ENCODE assay signal across 12 cellular contexts in the genomic region with DNA sequence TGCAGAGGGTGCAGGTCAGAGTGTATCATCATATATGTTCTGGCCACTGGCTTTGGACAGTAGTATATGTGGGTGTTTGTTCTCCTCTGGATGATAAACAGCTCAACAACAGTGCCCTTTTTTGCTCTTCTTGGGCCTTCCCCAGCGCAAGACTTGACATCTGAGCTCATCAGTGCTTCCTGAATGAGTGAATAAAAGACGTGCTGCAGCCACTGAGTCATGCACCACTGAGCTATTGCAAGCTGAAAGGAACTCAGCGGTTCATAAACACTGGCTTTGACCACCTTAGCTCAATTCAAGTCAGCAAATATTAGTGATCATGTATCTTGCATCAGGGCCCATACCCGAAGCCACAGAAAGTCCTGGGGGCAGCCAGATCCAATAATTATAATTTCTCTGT.
DNase-seq lines count a peak whose midpoint lies in the region; ATAC-seq and TF ChIP-seq lines count a peak whose summit lies in the region.
"Had no signal": no experiment of that assay in that cellular context is flagged by ENCODE, and none has a peak within 500 bp of the region (broad histone marks: within the 10 kb centered on the region; RNA-seq: fewer than 3 reads in every experiment).

No MANE protein-coding gene starts in this region.

- peaks cover 14% of the 10 kb centered on the region for H3K9me1 ChIP-seq in IMR-90 (ENCODE audit: insufficient read depth, low read length)

- H2BK5ac ChIP-seq in IMR-90 (ENCODE audit: low read depth, low read length, poor library complexity, severe bottlenecking), result peak overlapping the region; percentile 69

- H3K27ac Mint-ChIP-seq in natural killer cell treated with Interleukin-12 subunit alpha and Interleukin-12 subunit beta and Interleukin-15 and Interleukin-18, amount 100 ng/mL, for 72 hours, result peak overlapping the region in 1 of 2 donors; percentile 22
- H3K27ac Mint-ChIP-seq in natural killer cell, result no peak overlapping the region
- H3K27ac Mint-ChIP-seq: nephron had no signal

- no peak overlapping the region for H4K5ac ChIP-seq in IMR-90 (ENCODE audit: low read depth, low read length)

- no TSS peak for BruUV-seq in IMR-90 (replicated peaks; lab: Mats Ljungman, UMichigan)

- peak overlapping the region; percentile 45; the same call in 1 of the 2 replicates for H3K18ac ChIP-seq in IMR-90 (ENCODE audit: low read depth, low read length)

- in situ Hi-C loops in IMR-90 (cut with MboI; ENCODE audit: low sequenced_read_pairs), result no loop called here

- H3K36me3 Mint-ChIP-seq in natural killer cell treated with Interleukin-12 subunit alpha and Interleukin-12 subunit beta and Interleukin-15 and Interleukin-18, amount 100 ng/mL, for 72 hours, result no peaks in the 10 kb centered on the region
- no peaks in the 10 kb centered on the region for H3K36me3 Mint-ChIP-seq in natural killer cell
- H3K36me3 Mint-ChIP-seq: T-cell had no signal

- peak overlapping the region; percentile 30 for H3K4me2 ChIP-seq in IMR-90 (ENCODE audit: low read depth, low read length)

- peak overlapping the region; percentile 3 to 30; a peak in 2 of 4 replicates for H4K8ac ChIP-seq in IMR-90 (ENCODE audit: low read depth in 2 of 2, low read length in 2 of 2)

- H2AK5ac ChIP-seq in IMR-90 (ENCODE audit: low read depth, low read length), result peak overlapping the region; percentile 80

- H3K4me1 Mint-ChIP-seq in natural killer cell treated with Interleukin-12 subunit alpha and Interleukin-12 subunit beta and Interleukin-15 and Interleukin-18, amount 100 ng/mL, for 72 hours (ENCODE audit: low read depth in 2 of 2), result peaks cover 9 to 11% of the 10 kb centered on the region in 2 donors
- H3K4me1 Mint-ChIP-seq in natural killer cell, result peaks cover 12 to 17% of the 10 kb centered on the region in 2 donors
- H3K4me1 Mint-ChIP-seq: nephron had no signal

- peak overlapping the region; percentile 46 for H3K4me3 Mint-ChIP-seq in natural killer cell treated with Interleukin-12 subunit alpha and Interleukin-12 subunit beta and Interleukin-15 and Interleukin-18, amount 100 ng/mL, for 72 hours
- H3K4me3 Mint-ChIP-seq in natural killer cell, result no peak overlapping the region
- H3K4me3 Mint-ChIP-seq: nephron, T-cell had no signal

- peaks cover 16 to 20% of the 10 kb centered on the region in 2 donors for H3K27me3 Mint-ChIP-seq in natural killer cell treated with Interleukin-12 subunit alpha and Interleukin-12 subunit beta and Interleukin-15 and Interleukin-18, amount 100 ng/mL, for 72 hours
- H3K27me3 Mint-ChIP-seq in natural killer cell (ENCODE audit: low read depth in 2 of 2), result peaks cover 3 to 17% of the 10 kb centered on the region in 2 donors

- no peaks in the 10 kb centered on the region for H4K20me1 ChIP-seq in IMR-90 (ENCODE audit: insufficient read depth, low read length)

- H3K4ac ChIP-seq in IMR-90 (ENCODE audit: low read depth, low read length), result peak overlapping the region; percentile 83

- H2AK9ac ChIP-seq in IMR-90 (replicated peaks; ENCODE audit: low read depth, low read length, poor library complexity), result no peak overlapping the region

- H2BK15ac ChIP-seq in IMR-90 (ENCODE audit: low read depth, low read length), result peak overlapping the region; percentile 58; the same call in 2 of the 3 replicates

- no peak for TF ChIP-seq RAD21 in IMR-90 (IDR thresholded peaks at IDR 0.05; ENCODE audit: low read length)

- H3K9me3 ChIP-seq in IMR-90 (ENCODE audit: control insufficient read depth, insufficient read depth, low read length) (no peaks in the 10 kb centered on the region), stomach smooth muscle (ENCODE audit: control insufficient read depth in 2 of 2, low read length in 2 of 2) (no peaks in the 10 kb centered on the region), left lung (no peaks in the 10 kb centered on the region)

- H3K56ac ChIP-seq in IMR-90 (ENCODE audit: extremely low read depth, insufficient read depth, low read length), result no peak overlapping the region

- H3K9me3 Mint-ChIP-seq in natural killer cell treated with Interleukin-12 subunit alpha and Interleukin-12 subunit beta and Interleukin-15 and Interleukin-18, amount 100 ng/mL, for 72 hours, result no peaks in the 10 kb centered on the region
- H3K9me3 Mint-ChIP-seq in natural killer cell, result no peaks in the 10 kb centered on the region
- H3K9me3 Mint-ChIP-seq: nephron, T-cell had no signal

- TF ChIP-seq CTCF in natural killer cell (IDR thresholded peaks at IDR 0.05) (no peak), IMR-90 (conservative IDR thresholded peaks at IDR 0.05; ENCODE audit: low read depth, low read length) (no peak), epithelial cell of esophagus (IDR thresholded peaks at IDR 0.05; ENCODE audit: insufficient read depth, low read depth, low read length, missing control alignments) (no peak), left lung (IDR thresholded peaks at IDR 0.05) (no peak)

- H3K27ac ChIP-seq in IMR-90 (ENCODE audit: insufficient read depth, low read length), result peak overlapping the region; percentile 26; the same call in 1 of the 2 replicates
- peak overlapping the region; percentile 31 for H3K27ac ChIP-seq in stomach smooth muscle (ENCODE audit: low read length)
- no peak overlapping the region for H3K27ac ChIP-seq in left lung

- peak overlapping the region; percentile 70 for H3K14ac ChIP-seq in IMR-90 (replicated peaks; ENCODE audit: low read depth, low read length)

- CTCF ChIA-PET in IMR-90 (lab: Yijun Ruan, JAX), result interaction anchor here (0.6 kb wide), 1 partner anchor 392 kb away, joined by 5 read pairs; no protein-coding TSS in a partner anchor

- H3K4me1 ChIP-seq in IMR-90 (ENCODE audit: control insufficient read depth, insufficient read depth, low read length) (peaks cover 13% of the 10 kb centered on the region), stomach smooth muscle (ENCODE audit: control insufficient read depth, insufficient read depth, low read length) (peaks cover 61% of the 10 kb centered on the region), left lung (no peaks in the 10 kb centered on the region)

- WGBS in IMR-90 (ENCODE audit: extremely low coverage in 2 of 2, insufficient read length in 1 of 2), 2 experiments, result 7% methylated on average over 2 of the region's 4 CpGs; no CpG with 5 or more reads in 1 of the 2 experiments

- H3K23ac ChIP-seq in IMR-90 (ENCODE audit: low read depth, low read length), result peak overlapping the region; percentile 21; the same call in 1 of the 2 replicates

- H3K9ac ChIP-seq in IMR-90 (ENCODE audit: low read depth, low read length) (no peak overlapping the region), stomach smooth muscle (ENCODE audit: low read length in 2 of 2) (no peak overlapping the region)

- H3K27me3 ChIP-seq in IMR-90 (ENCODE audit: control insufficient read depth, insufficient read depth, low read length) (no peaks in the 10 kb centered on the region), stomach smooth muscle (ENCODE audit: control insufficient read depth in 1 of 2, insufficient read depth in 2 of 2, low read length in 2 of 2) (peaks cover 0 to 2% of the 10 kb centered on the region in 2 donors), left lung (peaks cover 0 to 10% of the 10 kb centered on the region in 2 donors)
- H3K27me3 ChIP-seq: cardiac muscle cell had no signal

- H4K91ac ChIP-seq in IMR-90 (ENCODE audit: insufficient read depth, low read depth, low read length), result peak overlapping the region; percentile 73

- intact Hi-C loops in natural killer cell (cut with micrococcal nuclease), result no loop called here
- intact Hi-C loops in IMR-90 (cut with micrococcal nuclease), result no loop called here
- intact Hi-C loops in left lung (cut with DNase I), result no loop called here

- POLR2A ChIA-PET in IMR-90 (lab: Charles Lee; ENCODE audit: unreplicated experiment), result no interaction called here

- peak overlapping the region; percentile 86 for H2BK20ac ChIP-seq in IMR-90 (ENCODE audit: low read depth, low read length)

- no peak overlapping the region for H3K4me3 ChIP-seq in IMR-90 (ENCODE audit: insufficient read depth, low read depth, low read length)
- no peak overlapping the region for H3K4me3 ChIP-seq in epithelial cell of esophagus (ENCODE audit: low read length)
- no peak overlapping the region for H3K4me3 ChIP-seq in stomach smooth muscle (ENCODE audit: low read length in 2 of 2)
- H3K4me3 ChIP-seq in left lung, result no peak overlapping the region
- H3K4me3 ChIP-seq: cardiac muscle cell had no signal

- no peak for DNase-seq in natural killer cell treated with Interleukin-12 subunit alpha and Interleukin-12 subunit beta and Interleukin-15 and Interleukin-18, amount 100 ng/mL, for 72 hours (ENCODE audit: low spot score)
- DNase-seq in natural killer cell (no peak), IMR-90 (peak; percentile 97), epithelial cell of esophagus (ENCODE audit: low read depth) (peak; percentile 91), iPS-NIHi7 (ENCODE audit: extremely low spot score) (no peak), left lung (no peak)
- no peak for DNase-seq in central memory CD4-positive, alpha-beta T cell
- DNase-seq: DMS79, T-cell had no signal

- H3K79me1 ChIP-seq in IMR-90 (ENCODE audit: low read depth in 1 of 2, low read length in 2 of 2), result 0 out of 4 replicates have a peak, but pooled peaks cover 0 to 5% of the 10 kb centered on the region in 2 experiments

- H3K36me3 ChIP-seq in IMR-90 (ENCODE audit: control insufficient read depth, insufficient read depth, low read length) (no peaks in the 10 kb centered on the region), stomach smooth muscle (ENCODE audit: control insufficient read depth in 2 of 2, insufficient read depth in 2 of 2, low read length in 2 of 2) (no peaks in the 10 kb centered on the region), left lung (no peaks in the 10 kb centered on the region)
- H3K36me3 ChIP-seq: cardiac muscle cell had no signal

- H2AFZ ChIP-seq in IMR-90 (replicated peaks; ENCODE audit: low read length, poor library complexity), result peak overlapping the region; percentile 62

- peak overlapping the region; percentile 83 for H2BK120ac ChIP-seq in IMR-90 (ENCODE audit: low read depth, low read length)

- no peak for TF ChIP-seq POLR2A in IMR-90 (IDR thresholded peaks at IDR 0.05; ENCODE audit: low read depth, low read length)

- dilution Hi-C loops in IMR-90 (cut with HindIII; ENCODE audit: low sequenced_read_pairs, unreplicated experiment), result no loop called here

- peak in 1 of 2 donors; percentile 80 for ATAC-seq in natural killer cell treated with Interleukin-12 subunit alpha and Interleukin-12 subunit beta and Interleukin-15 and Interleukin-18, amount 100 ng/mL, for 72 hours
- ATAC-seq in natural killer cell (no peak), IMR-90 (ENCODE audit: low read depth) (peak; percentile 96), left lung (no peak)

TF ChIP-seq in IMR-90, 13 proteins besides CTCF, POLR2A, EP300 and RAD21 (continues in another document):
- TF ChIP-seq SMC3 (IDR thresholded peaks at IDR 0.05; ENCODE audit: low read depth, low read length), result peak; percentile 6; the same call in 1 of the 2 replicates
- no peak for TF ChIP-seq RCOR1 (IDR thresholded peaks at IDR 0.05; ENCODE audit: insufficient replicate concordance, low read length)
- no peak for TF ChIP-seq MXI1 (IDR thresholded peaks at IDR 0.05; ENCODE audit: borderline replicate concordance, low read depth, low read length)
- peak; percentile 85 for TF ChIP-seq CEBPB (IDR thresholded peaks at IDR 0.05; ENCODE audit: low read depth, low read length)
- no peak for TF ChIP-seq MAZ (IDR thresholded peaks at IDR 0.05; ENCODE audit: borderline replicate concordance, low read depth, low read length)

Comparison
In these comparisons a context has a peak if more than half of its experiments do, and no peak if none do; other contexts are left out.
1. DNase-seq: peak in IMR-90 (single experiment) and epithelial cell of esophagus (single experiment); none in natural killer cell treated with Interleukin-12 subunit alpha and Interleukin-12 subunit beta and Interleukin-15 and Interleukin-18, amount 100 ng/mL, for 72 hours (single experiment), natural killer cell (single experiment), central memory CD4-positive, alpha-beta T cell (single experiment), iPS-NIHi7 (single experiment) and left lung (0 of 2).
2. H3K27ac ChIP-seq: peak in IMR-90 (single experiment) and stomach smooth muscle (single experiment); none in left lung (0 of 2).